1 cellular context compared by ENCODE assay signal in genomic region chr18:26803643-26804042, GRCh38.
TF ChIP-seq lines count a peak whose summit lies in the region.

No MANE protein-coding gene starts in this region.

TF ChIP-seq in HepG2, 621 proteins besides CTCF, POLR2A, EP300 and RAD21 (continued from another document):
- TF ChIP-seq, protein P1, sequence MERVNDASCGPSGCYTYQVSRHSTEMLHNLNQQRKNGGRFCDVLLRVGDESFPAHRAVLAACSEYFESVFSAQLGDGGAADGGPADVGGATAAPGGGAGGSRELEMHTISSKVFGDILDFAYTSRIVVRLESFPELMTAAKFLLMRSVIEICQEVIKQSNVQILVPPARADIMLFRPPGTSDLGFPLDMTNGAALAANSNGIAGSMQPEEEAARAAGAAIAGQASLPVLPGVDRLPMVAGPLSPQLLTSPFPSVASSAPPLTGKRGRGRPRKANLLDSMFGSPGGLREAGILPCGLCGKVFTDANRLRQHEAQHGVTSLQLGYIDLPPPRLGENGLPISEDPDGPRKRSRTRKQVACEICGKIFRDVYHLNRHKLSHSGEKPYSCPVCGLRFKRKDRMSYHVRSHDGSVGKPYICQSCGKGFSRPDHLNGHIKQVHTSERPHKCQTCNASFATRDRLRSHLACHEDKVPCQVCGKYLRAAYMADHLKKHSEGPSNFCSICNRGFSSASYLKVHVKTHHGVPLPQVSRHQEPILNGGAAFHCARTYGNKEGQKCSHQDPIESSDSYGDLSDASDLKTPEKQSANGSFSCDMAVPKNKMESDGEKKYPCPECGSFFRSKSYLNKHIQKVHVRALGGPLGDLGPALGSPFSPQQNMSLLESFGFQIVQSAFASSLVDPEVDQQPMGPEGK (CRISPR knock-in tag; IDR thresholded peaks at IDR 0.05), result no peak
